15 cellular contexts compared by ENCODE assay signal in the genomic region with DNA sequence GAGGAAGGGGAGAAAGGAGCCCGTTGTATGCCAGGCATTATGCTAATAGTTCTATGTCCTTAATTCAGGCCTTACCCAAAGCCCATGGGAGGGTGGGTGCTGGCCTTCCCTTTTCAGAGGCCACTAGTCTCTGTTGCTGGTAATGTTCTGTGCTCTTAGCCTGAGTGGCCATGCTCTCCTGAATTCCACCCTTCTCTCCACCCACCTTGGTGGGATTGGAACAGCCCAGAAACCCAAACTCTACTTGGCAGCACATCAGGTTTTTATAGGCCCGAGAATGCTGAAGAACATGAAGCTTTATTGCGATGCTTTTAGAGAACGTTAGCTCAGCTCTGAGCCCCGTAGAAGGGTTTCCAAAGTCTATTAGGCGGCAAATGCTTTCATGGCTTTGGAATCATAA.
DNase-seq lines count a peak whose midpoint lies in the region; ATAC-seq and TF ChIP-seq lines count a peak whose summit lies in the region.
"Had no signal": no experiment of that assay in that cellular context is flagged by ENCODE, and none has a peak within 500 bp of the region (broad histone marks: within the 10 kb centered on the region; RNA-seq: fewer than 3 reads in every experiment).

No MANE protein-coding gene starts in this region.

- no peak overlapping the region for H3K4me3 Mint-ChIP-seq in stimulated activated naive CD8-positive, alpha-beta T cell treated with anti-CD3 and anti-CD28 coated beads, Interleukin-15, Interleukin-2, amounts not matched to agents 100 ng/mL and 50 ng/mL, for 24 hours
- no peak overlapping the region for H3K4me3 Mint-ChIP-seq in activated T-helper 2 cell treated with anti-CD3 and anti-CD28 coated beads, Interferon-gamma antibody, Interleukin-2, Interleukin-4, amounts not matched to agents 10 μg/mL and 5 μg/mL and 100 μg/mL, durations not matched to agents 14 hours and 24 hours and 36 hours (ENCODE audit: low read depth)
- H3K4me3 Mint-ChIP-seq in mesothelial cell of epicardium: no peak overlapping the region
- H3K4me3 Mint-ChIP-seq: effector memory CD8-positive, alpha-beta T cell had no signal

- no peaks in the 10 kb centered on the region for H3K9me3 Mint-ChIP-seq in stimulated activated naive CD8-positive, alpha-beta T cell treated with anti-CD3 and anti-CD28 coated beads, Interleukin-15, Interleukin-2, amounts not matched to agents 100 ng/mL and 50 ng/mL, for 24 hours
- H3K9me3 Mint-ChIP-seq in activated T-helper 2 cell treated with anti-CD3 and anti-CD28 coated beads, Interferon-gamma antibody, Interleukin-2, Interleukin-4, amounts not matched to agents 10 μg/mL and 5 μg/mL and 100 μg/mL, durations not matched to agents 14 hours and 24 hours and 36 hours: no peaks in the 10 kb centered on the region
- no peaks in the 10 kb centered on the region for H3K9me3 Mint-ChIP-seq in mesothelial cell of epicardium
- H3K9me3 Mint-ChIP-seq: effector memory CD8-positive, alpha-beta T cell had no signal

- no peak for ATAC-seq in stimulated activated naive CD8-positive, alpha-beta T cell treated with anti-CD3 and anti-CD28 coated beads, Interleukin-15, Interleukin-2, amounts not matched to agents 100 U/mL and 50 U/mL, for 24 hours
- no peak for ATAC-seq in HG03469 (IDR thresholded peaks at IDR 0.05; ENCODE audit: unreplicated experiment)
- ATAC-seq: effector memory CD8-positive, alpha-beta T cell; left cardiac atrium had no signal

- H3K4me1 Mint-ChIP-seq in stimulated activated naive CD8-positive, alpha-beta T cell treated with anti-CD3 and anti-CD28 coated beads, Interleukin-15, Interleukin-2, amounts not matched to agents 100 ng/mL and 50 ng/mL, for 24 hours (ENCODE audit: low read depth): peaks cover 69% of the 10 kb centered on the region
- peaks cover 60% of the 10 kb centered on the region for H3K4me1 Mint-ChIP-seq in activated T-helper 2 cell treated with anti-CD3 and anti-CD28 coated beads, Interferon-gamma antibody, Interleukin-2, Interleukin-4, amounts not matched to agents 10 μg/mL and 5 μg/mL and 100 μg/mL, durations not matched to agents 14 hours and 24 hours and 36 hours (ENCODE audit: low read depth)
- H3K4me1 Mint-ChIP-seq in mesothelial cell of epicardium: peaks cover 61% of the 10 kb centered on the region

- H3K27me3 Mint-ChIP-seq in stimulated activated naive CD8-positive, alpha-beta T cell treated with anti-CD3 and anti-CD28 coated beads, Interleukin-15, Interleukin-2, amounts not matched to agents 100 ng/mL and 50 ng/mL, for 24 hours: no peaks in the 10 kb centered on the region
- H3K27me3 Mint-ChIP-seq in activated T-helper 2 cell treated with anti-CD3 and anti-CD28 coated beads, Interferon-gamma antibody, Interleukin-2, Interleukin-4, amounts not matched to agents 10 μg/mL and 5 μg/mL and 100 μg/mL, durations not matched to agents 14 hours and 24 hours and 36 hours (ENCODE audit: low read depth): no peaks in the 10 kb centered on the region
- no peaks in the 10 kb centered on the region for H3K27me3 Mint-ChIP-seq in mesothelial cell of epicardium (ENCODE audit: low read depth)
- H3K27me3 Mint-ChIP-seq: effector memory CD8-positive, alpha-beta T cell had no signal

- peak overlapping the region; percentile 3 for H3K27ac Mint-ChIP-seq in stimulated activated naive CD8-positive, alpha-beta T cell treated with anti-CD3 and anti-CD28 coated beads, Interleukin-15, Interleukin-2, amounts not matched to agents 100 ng/mL and 50 ng/mL, for 24 hours
- H3K27ac Mint-ChIP-seq in activated T-helper 2 cell treated with anti-CD3 and anti-CD28 coated beads, Interferon-gamma antibody, Interleukin-2, Interleukin-4, amounts not matched to agents 10 μg/mL and 5 μg/mL and 100 μg/mL, durations not matched to agents 14 hours and 24 hours and 36 hours: peak overlapping the region; percentile 36
- H3K27ac Mint-ChIP-seq in mesothelial cell of epicardium: peak overlapping the region; percentile 89
- H3K27ac Mint-ChIP-seq: effector memory CD8-positive, alpha-beta T cell had no signal

- DNase-seq in stimulated activated naive CD8-positive, alpha-beta T cell treated with anti-CD3 and anti-CD28 coated beads, Interleukin-15, Interleukin-2, amounts not matched to agents 100 U/mL and 50 U/mL, for 24 hours: no peak
- no peak for DNase-seq in activated T-helper 2 cell treated with anti-CD3 and anti-CD28 coated beads, Interferon-gamma antibody, Interleukin-2, Interleukin-4, amounts not matched to agents 10 μg/mL and 5 μg/mL and 100 μg/mL, durations not matched to agents 14 hours and 24 hours and 36 hours (ENCODE audit: low spot score)
- DNase-seq in mesothelial cell of epicardium (ENCODE audit: low spot score in 2 of 2, unreplicated experiment in 2 of 2) (no peak), HUDEP-2 (lab: John Stamatoyannopoulos, UW; ENCODE audit: unreplicated experiment in 76 of 76) (no peak), RKO (ENCODE audit: low spot score) (no peak), NOMO-1 treated with dmso at 0.1 percent for 144 hours (lab: John Stamatoyannopoulos, UW; ENCODE audit: unreplicated experiment) (no peak)
- DNase-seq: activated naive CD4-positive, alpha-beta T cell treated with anti-CD3 and anti-CD28 coated beads, Interleukin-2, amount 50 U/mL, for 16 hours; effector memory CD8-positive, alpha-beta T cell; hippocampal formation; left cardiac atrium; NCI-H524 treated with DMSO at 0.1 percent for 48 hours; PC-9; stimulated activated CD4-positive, alpha-beta T cell treated with anti-CD3 and anti-CD28 coated beads, Interleukin-12 subunit alpha, Interleukin-12 subunit beta, amount 100 ng/mL, for 4 hours had no signal

- intact Hi-C loops in activated T-helper 2 cell treated with anti-CD3 and anti-CD28 coated beads, Interferon-gamma antibody, Interleukin-2, Interleukin-4, amounts not matched to agents 10 μg/mL and 5 μg/mL and 100 μg/mL, durations not matched to agents 14 hours and 24 hours and 36 hours (cut with micrococcal nuclease): no loop called here

- H3K36me3 Mint-ChIP-seq in stimulated activated naive CD8-positive, alpha-beta T cell treated with anti-CD3 and anti-CD28 coated beads, Interleukin-15, Interleukin-2, amounts not matched to agents 100 ng/mL and 50 ng/mL, for 24 hours (ENCODE audit: low read depth): peaks cover 4% of the 10 kb centered on the region
- peaks cover 41% of the 10 kb centered on the region for H3K36me3 Mint-ChIP-seq in activated T-helper 2 cell treated with anti-CD3 and anti-CD28 coated beads, Interferon-gamma antibody, Interleukin-2, Interleukin-4, amounts not matched to agents 10 μg/mL and 5 μg/mL and 100 μg/mL, durations not matched to agents 14 hours and 24 hours and 36 hours (ENCODE audit: low read depth)
- peaks cover 3% of the 10 kb centered on the region for H3K36me3 Mint-ChIP-seq in mesothelial cell of epicardium

- no peak for TF ChIP-seq CTCF in mesothelial cell of epicardium (IDR thresholded peaks at IDR 0.05; ENCODE audit: unreplicated experiment)

Comparison
In these comparisons a context has a peak if more than half of its experiments do, and no peak if none do; other contexts are left out.
1. H3K27ac Mint-ChIP-seq: peak in every context shown above with its lines; median percentile 89 in mesothelial cell of epicardium; 36 in activated T-helper 2 cell treated with anti-CD3 and anti-CD28 coated beads, Interferon-gamma antibody, Interleukin-2, Interleukin-4, amounts not matched to agents 10 μg/mL and 5 μg/mL and 100 μg/mL, durations not matched to agents 14 hours and 24 hours and 36 hours; 3 in stimulated activated naive CD8-positive, alpha-beta T cell treated with anti-CD3 and anti-CD28 coated beads, Interleukin-15, Interleukin-2, amounts not matched to agents 100 ng/mL and 50 ng/mL, for 24 hours.